ENCODE assay signal across 1 cellular context in the genomic region with DNA sequence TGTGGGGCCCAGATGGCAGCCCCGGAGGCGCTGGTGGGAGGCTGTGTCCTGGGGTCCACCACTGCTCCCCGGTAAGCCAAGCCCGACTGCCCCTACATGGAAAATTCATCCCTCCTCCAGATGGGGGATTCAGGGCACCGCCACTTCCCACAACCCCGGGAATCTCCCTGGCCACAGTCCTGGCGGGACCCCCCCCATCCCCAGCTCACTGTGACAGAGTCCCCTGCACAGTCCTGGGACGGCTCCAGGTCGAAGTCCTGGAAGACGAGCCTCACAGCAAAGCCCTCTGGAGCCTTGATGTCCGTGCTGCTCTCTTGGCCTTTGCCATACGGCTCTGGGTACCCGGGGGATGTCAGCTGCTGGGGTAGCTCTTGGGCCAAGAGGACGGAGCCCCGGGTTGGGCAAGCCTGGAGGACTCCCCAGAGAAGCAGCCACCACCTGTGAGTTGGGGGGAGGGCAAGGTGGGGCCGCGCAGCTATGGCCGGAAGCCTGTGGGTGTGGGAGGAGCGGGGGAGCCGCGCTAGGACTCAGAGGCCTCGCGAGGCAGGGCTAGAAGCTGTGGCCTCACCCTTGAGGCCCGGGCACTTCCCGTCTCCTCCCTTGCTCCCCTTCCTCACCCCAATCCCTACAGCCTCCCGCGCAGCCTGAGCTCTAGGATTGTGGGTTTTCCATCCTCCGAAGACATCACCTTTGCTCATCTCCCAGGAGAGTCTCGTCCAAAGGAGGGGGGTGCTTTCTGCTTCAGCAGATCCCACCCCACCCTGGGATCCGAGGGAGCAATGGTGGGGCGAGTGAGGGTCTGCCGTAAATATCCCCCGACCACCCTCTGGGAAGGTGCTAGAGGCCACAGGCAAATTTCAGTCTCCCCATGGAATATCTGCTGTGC.
A peak's percentile ranks its signal among the peaks of the same experiment; 100 is the strongest.
TF ChIP-seq lines count a peak whose summit lies in the region.

No MANE protein-coding gene starts in this region.

TF ChIP-seq in HepG2, 621 proteins besides CTCF, POLR2A, EP300 and RAD21 (continues in another document):
- TF ChIP-seq ZNF629 (CRISPR knock-in tag; conservative IDR thresholded peaks at IDR 0.05) (no peak; the same call in 1 of the 2 replicates), YEATS4 (CRISPR knock-in tag; IDR thresholded peaks at IDR 0.05; ENCODE audit: borderline replicate concordance) (peak; percentile 77), HMG20B (CRISPR knock-in tag; conservative IDR thresholded peaks at IDR 0.05) (peak; percentile 20; the same call in 1 of the 2 replicates), ZHX2 (IDR thresholded peaks at IDR 0.05; ENCODE audit: low read depth) (no peak), ZHX2 (CRISPR knock-in tag; IDR thresholded peaks at IDR 0.05; ENCODE audit: borderline replicate concordance) (no peak), ZFP62 (CRISPR knock-in tag; IDR thresholded peaks at IDR 0.05) (no peak), PRMT3 (CRISPR knock-in tag; IDR thresholded peaks at IDR 0.05; ENCODE audit: borderline replicate concordance, low read depth) (no peak), SAFB2 (CRISPR knock-in tag; IDR thresholded peaks at IDR 0.05; ENCODE audit: borderline replicate concordance, low read depth) (no peak; the same call in 1 of the 2 replicates), MAFF (IDR thresholded peaks at IDR 0.05; ENCODE audit: low read depth, low read length) (no peak), ZNF256 (CRISPR knock-in tag; conservative IDR thresholded peaks at IDR 0.05) (peak; percentile 64; the same call in 1 of the 2 replicates), SIN3A (IDR thresholded peaks at IDR 0.05; ENCODE audit: borderline replicate concordance, low read depth, low read length) (no peak; the same call in 1 of the 2 replicates), ZHX1 (CRISPR knock-in tag; IDR thresholded peaks at IDR 0.05; ENCODE audit: low read depth) (no peak), ZMYM2 (CRISPR knock-in tag; IDR thresholded peaks at IDR 0.05) (no peak), ZNF446 (CRISPR knock-in tag; IDR thresholded peaks at IDR 0.05) (0 out of 2 replicates have a peak, but pooled peaks have one; percentile 42), SMARCE1 (IDR thresholded peaks at IDR 0.05; ENCODE audit: borderline replicate concordance) (no peak), REXO4 (CRISPR knock-in tag; IDR thresholded peaks at IDR 0.05; ENCODE audit: borderline replicate concordance) (no peak; the same call in 1 of the 2 replicates), ZFYVE20 (CRISPR knock-in tag; IDR thresholded peaks at IDR 0.05; ENCODE audit: borderline replicate concordance, low read depth) (no peak), RELA (CRISPR knock-in tag; IDR thresholded peaks at IDR 0.05) (no peak), HDAC6 (IDR thresholded peaks at IDR 0.05; ENCODE audit: low read depth, low read length) (no peak), NCOR1 (IDR thresholded peaks at IDR 0.05; ENCODE audit: borderline replicate concordance, low read length) (peak; percentile 39), MXD3 (CRISPR knock-in tag; IDR thresholded peaks at IDR 0.05) (peak; percentile 74; the same call in 1 of the 2 replicates), NCOA1 (CRISPR knock-in tag; IDR thresholded peaks at IDR 0.05) (no peak), FOXK2 (IDR thresholded peaks at IDR 0.05) (no peak), EEA1 (CRISPR knock-in tag; IDR thresholded peaks at IDR 0.05; ENCODE audit: borderline replicate concordance) (no peak), MTF1 (CRISPR knock-in tag; IDR thresholded peaks at IDR 0.05) (0 out of 2 replicates have a peak, but pooled peaks have one; percentile 29), ZNF839 (CRISPR knock-in tag; IDR thresholded peaks at IDR 0.05; ENCODE audit: borderline replicate concordance) (0 out of 2 replicates have a peak, but pooled peaks have one; percentile 75), GATAD1 (CRISPR knock-in tag; IDR thresholded peaks at IDR 0.05) (0 out of 2 replicates have a peak, but pooled peaks have one; percentile 26), ZNF44 (CRISPR knock-in tag; IDR thresholded peaks at IDR 0.05) (peak; percentile 94; the same call in 1 of the 2 replicates), ZNF776 (CRISPR knock-in tag; IDR thresholded peaks at IDR 0.05) (no peak), BCL6 (CRISPR knock-in tag; IDR thresholded peaks at IDR 0.05) (peak; percentile 13; the same call in 1 of the 2 replicates), ZNF83 (CRISPR knock-in tag; IDR thresholded peaks at IDR 0.05; ENCODE audit: borderline replicate concordance) (no peak), ZNF790 (CRISPR knock-in tag; IDR thresholded peaks at IDR 0.05; ENCODE audit: borderline replicate concordance) (no peak), JUND (CRISPR knock-in tag; IDR thresholded peaks at IDR 0.05) (no peak)
- TF ChIP-seq, protein P1, sequence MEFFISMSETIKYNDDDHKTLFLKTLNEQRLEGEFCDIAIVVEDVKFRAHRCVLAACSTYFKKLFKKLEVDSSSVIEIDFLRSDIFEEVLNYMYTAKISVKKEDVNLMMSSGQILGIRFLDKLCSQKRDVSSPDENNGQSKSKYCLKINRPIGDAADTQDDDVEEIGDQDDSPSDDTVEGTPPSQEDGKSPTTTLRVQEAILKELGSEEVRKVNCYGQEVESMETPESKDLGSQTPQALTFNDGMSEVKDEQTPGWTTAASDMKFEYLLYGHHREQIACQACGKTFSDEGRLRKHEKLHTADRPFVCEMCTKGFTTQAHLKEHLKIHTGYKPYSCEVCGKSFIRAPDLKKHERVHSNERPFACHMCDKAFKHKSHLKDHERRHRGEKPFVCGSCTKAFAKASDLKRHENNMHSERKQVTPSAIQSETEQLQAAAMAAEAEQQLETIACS (CRISPR knock-in tag; IDR thresholded peaks at IDR 0.05): 0 out of 2 replicates have a peak, but pooled peaks have one; percentile 34
- TF ChIP-seq, protein P2, sequence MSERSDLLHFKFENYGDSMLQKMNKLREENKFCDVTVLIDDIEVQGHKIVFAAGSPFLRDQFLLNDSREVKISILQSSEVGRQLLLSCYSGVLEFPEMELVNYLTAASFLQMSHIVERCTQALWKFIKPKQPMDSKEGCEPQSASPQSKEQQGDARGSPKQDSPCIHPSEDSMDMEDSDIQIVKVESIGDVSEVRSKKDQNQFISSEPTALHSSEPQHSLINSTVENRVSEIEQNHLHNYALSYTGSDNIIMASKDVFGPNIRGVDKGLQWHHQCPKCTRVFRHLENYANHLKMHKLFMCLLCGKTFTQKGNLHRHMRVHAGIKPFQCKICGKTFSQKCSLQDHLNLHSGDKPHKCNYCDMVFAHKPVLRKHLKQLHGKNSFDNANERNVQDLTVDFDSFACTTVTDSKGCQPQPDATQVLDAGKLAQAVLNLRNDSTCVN (CRISPR knock-in tag; IDR thresholded peaks at IDR 0.05; ENCODE audit: borderline replicate concordance): no peak
- TF ChIP-seq, protein P3, sequence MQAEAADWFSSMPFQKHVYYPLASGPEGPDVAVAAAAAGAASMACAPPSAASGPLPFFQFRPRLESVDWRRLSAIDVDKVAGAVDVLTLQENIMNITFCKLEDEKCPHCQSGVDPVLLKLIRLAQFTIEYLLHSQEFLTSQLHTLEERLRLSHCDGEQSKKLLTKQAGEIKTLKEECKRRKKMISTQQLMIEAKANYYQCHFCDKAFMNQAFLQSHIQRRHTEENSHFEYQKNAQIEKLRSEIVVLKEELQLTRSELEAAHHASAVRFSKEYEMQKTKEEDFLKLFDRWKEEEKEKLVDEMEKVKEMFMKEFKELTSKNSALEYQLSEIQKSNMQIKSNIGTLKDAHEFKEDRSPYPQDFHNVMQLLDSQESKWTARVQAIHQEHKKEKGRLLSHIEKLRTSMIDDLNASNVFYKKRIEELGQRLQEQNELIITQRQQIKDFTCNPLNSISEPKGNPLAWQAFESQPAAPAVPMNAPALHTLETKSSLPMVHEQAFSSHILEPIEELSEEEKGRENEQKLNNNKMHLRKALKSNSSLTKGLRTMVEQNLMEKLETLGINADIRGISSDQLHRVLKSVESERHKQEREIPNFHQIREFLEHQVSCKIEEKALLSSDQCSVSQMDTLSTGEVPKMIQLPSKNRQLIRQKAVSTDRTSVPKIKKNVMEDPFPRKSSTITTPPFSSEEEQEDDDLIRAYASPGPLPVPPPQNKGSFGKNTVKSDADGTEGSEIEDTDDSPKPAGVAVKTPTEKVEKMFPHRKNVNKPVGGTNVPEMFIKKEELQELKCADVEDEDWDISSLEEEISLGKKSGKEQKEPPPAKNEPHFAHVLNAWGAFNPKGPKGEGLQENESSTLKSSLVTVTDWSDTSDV (CRISPR knock-in tag; IDR thresholded peaks at IDR 0.05): no peak
- TF ChIP-seq, protein P4, sequence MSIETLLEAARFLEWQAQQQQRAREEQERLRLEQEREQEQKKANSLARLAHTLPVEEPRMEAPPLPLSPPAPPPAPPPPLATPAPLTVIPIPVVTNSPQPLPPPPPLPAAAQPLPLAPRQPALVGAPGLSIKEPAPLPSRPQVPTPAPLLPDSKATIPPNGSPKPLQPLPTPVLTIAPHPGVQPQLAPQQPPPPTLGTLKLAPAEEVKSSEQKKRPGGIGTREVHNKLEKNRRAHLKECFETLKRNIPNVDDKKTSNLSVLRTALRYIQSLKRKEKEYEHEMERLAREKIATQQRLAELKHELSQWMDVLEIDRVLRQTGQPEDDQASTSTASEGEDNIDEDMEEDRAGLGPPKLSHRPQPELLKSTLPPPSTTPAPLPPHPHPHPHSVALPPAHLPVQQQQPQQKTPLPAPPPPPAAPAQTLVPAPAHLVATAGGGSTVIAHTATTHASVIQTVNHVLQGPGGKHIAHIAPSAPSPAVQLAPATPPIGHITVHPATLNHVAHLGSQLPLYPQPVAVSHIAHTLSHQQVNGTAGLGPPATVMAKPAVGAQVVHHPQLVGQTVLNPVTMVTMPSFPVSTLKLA (IDR thresholded peaks at IDR 0.05): no peak
- TF ChIP-seq, protein P5, sequence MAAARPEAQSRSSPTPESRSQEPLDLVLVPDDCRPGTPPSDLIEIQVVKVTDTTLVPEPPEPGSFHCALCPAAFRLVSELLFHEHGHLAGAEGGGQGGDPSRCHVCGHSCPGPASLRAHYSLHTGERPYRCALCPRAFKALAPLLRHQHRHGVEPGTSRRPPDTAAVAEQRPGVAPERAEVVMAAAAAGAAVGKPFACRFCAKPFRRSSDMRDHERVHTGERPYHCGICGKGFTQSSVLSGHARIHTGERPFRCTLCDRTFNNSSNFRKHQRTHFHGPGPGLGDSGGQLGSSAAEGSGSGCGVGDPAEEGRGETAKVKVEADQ (CRISPR knock-in tag; IDR thresholded peaks at IDR 0.05; ENCODE audit: borderline replicate concordance): peak; percentile 61; the same call in 1 of the 2 replicates
